In the genomic region with DNA sequence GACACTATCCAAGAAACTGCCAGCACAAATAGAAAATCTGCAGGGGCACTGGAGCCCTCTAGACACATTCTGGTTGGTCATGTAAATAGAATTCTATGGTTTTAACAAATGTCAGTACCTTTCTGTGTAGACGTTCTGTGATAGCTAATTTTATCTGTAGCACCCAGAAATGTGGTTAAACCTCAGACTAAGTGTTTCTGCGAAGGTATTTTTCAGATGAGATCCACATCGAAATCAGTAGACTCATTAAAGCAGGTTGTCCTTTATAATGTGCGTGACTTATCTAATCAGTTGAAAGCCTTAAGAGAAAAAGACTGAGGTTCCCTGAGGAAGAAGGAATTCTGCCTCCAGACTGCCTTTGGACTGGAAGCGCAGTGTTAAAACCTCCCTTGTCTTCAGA, we compare ENCODE assay signal across 1 cellular context.
TF ChIP-seq lines count a peak whose summit lies in the region.

No MANE protein-coding gene starts in this region.

TF ChIP-seq in H1, 55 proteins besides CTCF, POLR2A, EP300 and RAD21 (continued from another document):
- no peak for TF ChIP-seq RNF2 (IDR thresholded peaks at IDR 0.05; ENCODE audit: borderline replicate concordance, low read depth, low read length, missing control alignments, poor library complexity, severe bottlenecking)
- TF ChIP-seq CHD1 (IDR thresholded peaks at IDR 0.05; ENCODE audit: low read depth, low read length) = no peak
- no peak for TF ChIP-seq BRCA1 (IDR thresholded peaks at IDR 0.05; ENCODE audit: low read depth, low read length)
- TF ChIP-seq, protein P1, sequence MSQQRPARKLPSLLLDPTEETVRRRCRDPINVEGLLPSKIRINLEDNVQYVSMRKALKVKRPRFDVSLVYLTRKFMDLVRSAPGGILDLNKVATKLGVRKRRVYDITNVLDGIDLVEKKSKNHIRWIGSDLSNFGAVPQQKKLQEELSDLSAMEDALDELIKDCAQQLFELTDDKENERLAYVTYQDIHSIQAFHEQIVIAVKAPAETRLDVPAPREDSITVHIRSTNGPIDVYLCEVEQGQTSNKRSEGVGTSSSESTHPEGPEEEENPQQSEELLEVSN (IDR thresholded peaks at IDR 0.05) = no peak
- TF ChIP-seq TAF7 (optimal IDR thresholded peaks at IDR 0.05; ENCODE audit: borderline replicate concordance, low read depth, low read length) = no peak
TF ChIP-seq in H1: peak in this region for 0.
